ENCODE assay signal across 1 cellular context in the genomic region with DNA sequence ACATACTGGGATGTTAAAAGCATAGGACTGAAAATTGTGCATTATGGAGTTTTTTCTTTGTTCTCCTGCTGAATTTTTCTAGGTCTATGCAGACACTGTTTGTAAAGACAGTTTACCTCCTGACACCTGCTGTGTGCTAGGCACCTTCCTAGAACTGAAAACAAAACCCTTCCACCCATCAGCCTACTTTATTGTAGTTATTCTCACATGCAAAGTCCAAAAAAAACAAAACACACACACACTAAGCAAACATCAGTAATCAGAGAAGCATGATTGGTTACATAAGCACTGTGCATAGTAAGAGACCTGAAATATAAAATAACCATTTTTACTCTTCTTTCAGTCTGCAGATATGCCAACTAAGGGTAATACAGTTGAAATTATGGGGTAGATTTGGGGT.
TF ChIP-seq lines count a peak whose summit lies in the region.

No MANE protein-coding gene starts in this region.

TF ChIP-seq in GM23338, 12 proteins besides CTCF, POLR2A, EP300 and RAD21 (continued from another document):
- TF ChIP-seq, protein P1, sequence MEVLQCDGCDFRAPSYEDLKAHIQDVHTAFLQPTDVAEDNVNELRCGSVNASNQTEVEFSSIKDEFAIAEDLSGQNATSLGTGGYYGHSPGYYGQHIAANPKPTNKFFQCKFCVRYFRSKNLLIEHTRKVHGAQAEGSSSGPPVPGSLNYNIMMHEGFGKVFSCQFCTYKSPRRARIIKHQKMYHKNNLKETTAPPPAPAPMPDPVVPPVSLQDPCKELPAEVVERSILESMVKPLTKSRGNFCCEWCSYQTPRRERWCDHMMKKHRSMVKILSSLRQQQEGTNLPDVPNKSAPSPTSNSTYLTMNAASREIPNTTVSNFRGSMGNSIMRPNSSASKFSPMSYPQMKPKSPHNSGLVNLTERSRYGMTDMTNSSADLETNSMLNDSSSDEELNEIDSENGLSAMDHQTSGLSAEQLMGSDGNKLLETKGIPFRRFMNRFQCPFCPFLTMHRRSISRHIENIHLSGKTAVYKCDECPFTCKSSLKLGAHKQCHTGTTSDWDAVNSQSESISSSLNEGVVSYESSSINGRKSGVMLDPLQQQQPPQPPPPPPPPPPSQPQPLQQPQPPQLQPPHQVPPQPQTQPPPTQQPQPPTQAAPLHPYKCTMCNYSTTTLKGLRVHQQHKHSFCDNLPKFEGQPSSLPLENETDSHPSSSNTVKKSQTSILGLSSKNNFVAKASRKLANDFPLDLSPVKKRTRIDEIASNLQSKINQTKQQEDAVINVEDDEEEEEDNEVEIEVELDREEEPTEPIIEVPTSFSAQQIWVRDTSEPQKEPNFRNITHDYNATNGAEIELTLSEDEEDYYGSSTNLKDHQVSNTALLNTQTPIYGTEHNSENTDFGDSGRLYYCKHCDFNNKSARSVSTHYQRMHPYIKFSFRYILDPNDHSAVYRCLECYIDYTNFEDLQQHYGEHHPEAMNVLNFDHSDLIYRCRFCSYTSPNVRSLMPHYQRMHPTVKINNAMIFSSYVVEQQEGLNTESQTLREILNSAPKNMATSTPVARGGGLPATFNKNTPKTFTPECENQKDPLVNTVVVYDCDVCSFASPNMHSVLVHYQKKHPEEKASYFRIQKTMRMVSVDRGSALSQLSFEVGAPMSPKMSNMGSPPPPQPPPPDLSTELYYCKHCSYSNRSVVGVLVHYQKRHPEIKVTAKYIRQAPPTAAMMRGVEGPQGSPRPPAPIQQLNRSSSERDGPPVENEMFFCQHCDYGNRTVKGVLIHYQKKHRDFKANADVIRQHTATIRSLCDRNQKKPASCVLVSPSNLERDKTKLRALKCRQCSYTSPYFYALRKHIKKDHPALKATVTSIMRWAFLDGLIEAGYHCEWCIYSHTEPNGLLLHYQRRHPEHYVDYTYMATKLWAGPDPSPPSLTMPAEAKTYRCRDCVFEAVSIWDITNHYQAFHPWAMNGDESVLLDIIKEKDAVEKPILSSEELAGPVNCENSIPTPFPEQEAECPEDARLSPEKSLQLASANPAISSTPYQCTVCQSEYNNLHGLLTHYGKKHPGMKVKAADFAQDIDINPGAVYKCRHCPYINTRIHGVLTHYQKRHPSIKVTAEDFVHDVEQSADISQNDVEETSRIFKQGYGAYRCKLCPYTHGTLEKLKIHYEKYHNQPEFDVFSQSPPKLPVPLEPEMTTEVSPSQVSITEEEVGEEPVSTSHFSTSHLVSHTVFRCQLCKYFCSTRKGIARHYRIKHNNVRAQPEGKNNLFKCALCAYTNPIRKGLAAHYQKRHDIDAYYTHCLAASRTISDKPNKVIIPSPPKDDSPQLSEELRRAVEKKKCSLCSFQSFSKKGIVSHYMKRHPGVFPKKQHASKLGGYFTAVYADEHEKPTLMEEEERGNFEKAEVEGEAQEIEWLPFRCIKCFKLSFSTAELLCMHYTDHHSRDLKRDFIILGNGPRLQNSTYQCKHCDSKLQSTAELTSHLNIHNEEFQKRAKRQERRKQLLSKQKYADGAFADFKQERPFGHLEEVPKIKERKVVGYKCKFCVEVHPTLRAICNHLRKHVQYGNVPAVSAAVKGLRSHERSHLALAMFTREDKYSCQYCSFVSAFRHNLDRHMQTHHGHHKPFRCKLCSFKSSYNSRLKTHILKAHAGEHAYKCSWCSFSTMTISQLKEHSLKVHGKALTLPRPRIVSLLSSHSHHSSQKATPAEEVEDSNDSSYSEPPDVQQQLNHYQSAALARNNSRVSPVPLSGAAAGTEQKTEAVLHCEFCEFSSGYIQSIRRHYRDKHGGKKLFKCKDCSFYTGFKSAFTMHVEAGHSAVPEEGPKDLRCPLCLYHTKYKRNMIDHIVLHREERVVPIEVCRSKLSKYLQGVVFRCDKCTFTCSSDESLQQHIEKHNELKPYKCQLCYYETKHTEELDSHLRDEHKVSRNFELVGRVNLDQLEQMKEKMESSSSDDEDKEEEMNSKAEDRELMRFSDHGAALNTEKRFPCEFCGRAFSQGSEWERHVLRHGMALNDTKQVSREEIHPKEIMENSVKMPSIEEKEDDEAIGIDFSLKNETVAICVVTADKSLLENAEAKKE (CRISPR knock-in tag; IDR thresholded peaks at IDR 0.05): no peak
- TF ChIP-seq EZH2 (IDR thresholded peaks at IDR 0.05; ENCODE audit: low read depth, unreplicated experiment): no peak
- TF ChIP-seq STAT1 (IDR thresholded peaks at IDR 0.05; ENCODE audit: unreplicated experiment): no peak
- no peak for TF ChIP-seq POLR2AphosphoS5 (IDR thresholded peaks at IDR 0.05; ENCODE audit: low read depth)
- no peak for TF ChIP-seq CREB1 (CRISPR knock-in tag; IDR thresholded peaks at IDR 0.05; ENCODE audit: low read depth)
- no peak for TF ChIP-seq EZH2phosphoT487 (IDR thresholded peaks at IDR 0.05; ENCODE audit: unreplicated experiment)
TF ChIP-seq in GM23338: peak in this region for 0.
